Comparison of ENCODE assay signal across 1 cellular context in the genomic region with DNA sequence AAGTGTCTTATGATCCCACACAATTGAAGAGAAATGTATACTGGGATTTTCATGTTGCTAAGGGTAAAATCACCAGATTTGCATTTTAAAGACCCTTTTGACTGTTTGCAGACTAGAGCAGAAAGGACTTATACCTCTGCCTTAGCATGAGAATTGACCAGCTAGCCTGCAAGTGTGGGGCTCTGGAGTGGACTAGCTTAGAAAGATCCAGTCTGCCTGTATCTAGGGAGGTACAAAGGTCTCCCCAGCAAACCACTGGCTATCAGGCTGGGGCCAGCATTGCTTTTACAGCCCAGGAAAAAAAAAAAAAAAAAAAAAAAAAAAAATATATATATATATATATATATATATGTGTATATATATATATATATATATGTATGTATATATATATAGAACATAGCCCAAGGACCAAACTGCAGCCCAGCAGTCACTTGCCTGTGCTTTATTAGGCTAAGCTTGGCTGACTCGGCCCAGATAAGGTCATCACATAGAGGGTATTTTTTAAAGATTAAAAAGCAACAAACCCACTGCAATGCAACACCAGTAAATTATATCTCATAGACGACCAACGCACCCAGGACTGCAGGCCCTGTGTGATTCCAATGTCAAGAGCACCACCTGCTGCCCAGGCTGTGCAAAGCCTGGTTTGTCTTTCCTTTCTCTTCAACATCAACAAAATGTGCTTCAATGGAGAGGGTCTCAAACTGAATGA.
TF ChIP-seq lines count a peak whose summit lies in the region.

No MANE protein-coding gene starts in this region.

TF ChIP-seq in K562, 482 proteins besides CTCF, POLR2A, EP300 and RAD21 (continued from another document):
- TF ChIP-seq, protein P1, sequence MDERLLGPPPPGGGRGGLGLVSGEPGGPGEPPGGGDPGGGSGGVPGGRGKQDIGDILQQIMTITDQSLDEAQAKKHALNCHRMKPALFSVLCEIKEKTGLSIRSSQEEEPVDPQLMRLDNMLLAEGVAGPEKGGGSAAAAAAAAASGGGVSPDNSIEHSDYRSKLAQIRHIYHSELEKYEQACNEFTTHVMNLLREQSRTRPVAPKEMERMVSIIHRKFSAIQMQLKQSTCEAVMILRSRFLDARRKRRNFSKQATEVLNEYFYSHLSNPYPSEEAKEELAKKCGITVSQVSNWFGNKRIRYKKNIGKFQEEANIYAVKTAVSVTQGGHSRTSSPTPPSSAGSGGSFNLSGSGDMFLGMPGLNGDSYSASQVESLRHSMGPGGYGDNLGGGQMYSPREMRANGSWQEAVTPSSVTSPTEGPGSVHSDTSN (CRISPR knock-in tag; IDR thresholded peaks at IDR 0.05; ENCODE audit: low read depth): no peak
- TF ChIP-seq, protein P1 (tag; conservative IDR thresholded peaks at IDR 0.05; ENCODE audit: low read depth): 0 out of 2 replicates have a peak, but pooled peaks have one; percentile 14
- TF ChIP-seq, protein P2, sequence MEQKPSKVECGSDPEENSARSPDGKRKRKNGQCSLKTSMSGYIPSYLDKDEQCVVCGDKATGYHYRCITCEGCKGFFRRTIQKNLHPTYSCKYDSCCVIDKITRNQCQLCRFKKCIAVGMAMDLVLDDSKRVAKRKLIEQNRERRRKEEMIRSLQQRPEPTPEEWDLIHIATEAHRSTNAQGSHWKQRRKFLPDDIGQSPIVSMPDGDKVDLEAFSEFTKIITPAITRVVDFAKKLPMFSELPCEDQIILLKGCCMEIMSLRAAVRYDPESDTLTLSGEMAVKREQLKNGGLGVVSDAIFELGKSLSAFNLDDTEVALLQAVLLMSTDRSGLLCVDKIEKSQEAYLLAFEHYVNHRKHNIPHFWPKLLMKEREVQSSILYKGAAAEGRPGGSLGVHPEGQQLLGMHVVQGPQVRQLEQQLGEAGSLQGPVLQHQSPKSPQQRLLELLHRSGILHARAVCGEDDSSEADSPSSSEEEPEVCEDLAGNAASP (IDR thresholded peaks at IDR 0.05): no peak
TF ChIP-seq in K562: peak in this region for 5.
